8 cellular contexts compared by ENCODE assay signal in genomic region chr17:70144260-70144846, GRCh38. TPM values are rescaled to one million over a fixed set of nuclear protein-coding genes. Genes with fewer than 3 reads are reported as not detected.
DNase-seq lines count a peak whose midpoint lies in the region; TF ChIP-seq lines count a peak whose summit lies in the region.

No MANE protein-coding gene starts in this region.

- H4K20me1 ChIP-seq in OCI-LY1 (ENCODE audit: insufficient read depth, low read length) (no peaks in the 10 kb centered on the region), fibroblast of lung (ENCODE audit: control insufficient read depth, extremely low read depth, insufficient read depth, low read length) (no peaks in the 10 kb centered on the region)

- H3K4me3 ChIP-seq in OCI-LY1 (ENCODE audit: low read depth, low read length, poor library complexity, severe bottlenecking) (no peak overlapping the region), fibroblast of lung (replicated peaks in 1 of 4; ENCODE audit: control extremely low read depth in 1 of 4, insufficient read depth in 1 of 4, low read depth in 3 of 4, low read length in 4 of 4) (no peak overlapping the region), stomach (no peak overlapping the region)

- H3K9ac ChIP-seq in OCI-LY1 (ENCODE audit: low read length), result no peak overlapping the region
- no peak overlapping the region for H3K9ac ChIP-seq in fibroblast of lung (ENCODE audit: insufficient read depth, low read length)

- peak; percentile 85 for TF ChIP-seq CTCF in OCI-LY1 (IDR thresholded peaks at IDR 0.05; ENCODE audit: low read length)
- peak in 1 of 2 donors; percentile 55 for TF ChIP-seq CTCF in fibroblast of lung (conservative IDR thresholded peaks at IDR 0.05 in 1 of 2, IDR thresholded peaks at IDR 0.05 in 1 of 2; ENCODE audit: low read depth in 1 of 2, low read length in 2 of 2)
- peak in 5 of 7 experiments; percentile 42 to 78 (median 61) for TF ChIP-seq CTCF in stomach (IDR thresholded peaks at IDR 0.05)

- H3K9me3 ChIP-seq in OCI-LY1 (ENCODE audit: low read length), result no peaks in the 10 kb centered on the region
- no peaks in the 10 kb centered on the region for H3K9me3 ChIP-seq in fibroblast of lung (ENCODE audit: control insufficient read depth, insufficient read depth, low read depth, low read length)
- H3K9me3 ChIP-seq in stomach, result no peaks in the 10 kb centered on the region

- H3K4me1 ChIP-seq in OCI-LY1 (ENCODE audit: insufficient read depth, low read length, severe bottlenecking), result no peaks in the 10 kb centered on the region
- no peaks in the 10 kb centered on the region for H3K4me1 ChIP-seq in fibroblast of lung (ENCODE audit: control insufficient read depth, extremely low read depth, insufficient read depth, low read length)
- H3K4me1 ChIP-seq in stomach, result peaks cover 0 to 17% (median 5%) of the 10 kb centered on the region in 4 donors

- H3K36me3 ChIP-seq in OCI-LY1 (ENCODE audit: insufficient read depth, low read length), result no peaks in the 10 kb centered on the region
- H3K36me3 ChIP-seq in fibroblast of lung (ENCODE audit: control insufficient read depth, insufficient read depth, low read length), result no peaks in the 10 kb centered on the region
- H3K36me3 ChIP-seq in stomach, result no peaks in the 10 kb centered on the region

- 18 to 22% (median 22%) methylated on average over 6 of the region's 6 CpGs for WGBS in stomach, 5 donors

- H3K4me2 ChIP-seq in OCI-LY1 (ENCODE audit: low read length), result no peak overlapping the region
- H3K4me2 ChIP-seq in fibroblast of lung (ENCODE audit: extremely low read depth, insufficient read depth, low read length), result no peak overlapping the region

- H3K27me3 ChIP-seq in OCI-LY1 (ENCODE audit: insufficient read depth, low read length) (no peaks in the 10 kb centered on the region), fibroblast of lung (ENCODE audit: control insufficient read depth, insufficient read depth, low read length) (no peaks in the 10 kb centered on the region), stomach (no peaks in the 10 kb centered on the region)

- no peaks in the 10 kb centered on the region for H3K9me2 ChIP-seq in OCI-LY1 (ENCODE audit: low read depth, low read length)

- DNase-seq in NCI-H82 (lab: John Stamatoyannopoulos, UW) (peak; percentile 57), NCI-H82 treated with DMSO at 0.1 percent for 48 hours (lab: John Stamatoyannopoulos, UW; ENCODE audit: unreplicated experiment) (no peak), fibroblast of lung (ENCODE audit: low read depth in 2 of 2) (peak; percentile 43 to 73), stomach (no peak), GF-D8 (lab: John Stamatoyannopoulos, UW) (no peak), amniotic stem cell (lab: John Stamatoyannopoulos, UW) (no peak)
- DNase-seq in activated naive CD4-positive, alpha-beta T cell (lab: John Stamatoyannopoulos, UW), result no peak

- H2AFZ ChIP-seq in OCI-LY1 (ENCODE audit: low read length), result no peak overlapping the region
- no peak overlapping the region for H2AFZ ChIP-seq in fibroblast of lung (ENCODE audit: low read length)

- no peaks in the 10 kb centered on the region for H3F3A ChIP-seq in OCI-LY1 (ENCODE audit: insufficient read depth, low read length)

- H3K27ac ChIP-seq in OCI-LY1 (ENCODE audit: low read depth, low read length, poor library complexity, severe bottlenecking), result no peak overlapping the region
- no peak overlapping the region for H3K27ac ChIP-seq in fibroblast of lung (ENCODE audit: insufficient read depth, low read length)
- no peak overlapping the region for H3K27ac ChIP-seq in stomach

- no peak for TF ChIP-seq EP300 in stomach (IDR thresholded peaks at IDR 0.05)

- TF ChIP-seq POLR2A in stomach (IDR thresholded peaks at IDR 0.05), result no peak

- intact Hi-C loops in stomach (cut with DNase I; ENCODE audit: low total_unique reads), result loop anchor here (10.0 kb wide), 1 partner anchor 540 kb away; no protein-coding TSS in a partner anchor

- no peaks in the 10 kb centered on the region for H3K79me2 ChIP-seq in OCI-LY1 (ENCODE audit: insufficient read depth, low read length)
- H3K79me2 ChIP-seq in fibroblast of lung (ENCODE audit: control insufficient read depth, insufficient read depth, low read length), result no peaks in the 10 kb centered on the region

RNA-seq across cellular contexts. Expression of gene KCNJ2, which starts 25.0 kb away (rescaled TPM):
- total RNA-seq in fibroblast of lung (36.0 and 48.1 TPM in 2 replicates), stomach (1 to 10 TPM; 2.0 to 6.4 (median 4.3) TPM)
- polyA plus RNA-seq in fibroblast of lung (6.6 and 8.1 TPM in 2 replicates), stomach (1 to 10 TPM in 1 of 3 donors, under 1 TPM in 1, not detected in 1; 0.31 to 2.3 TPM)
- polyA plus RNA-seq in fibroblast of lung (2012), result 4.7 and 4.8 TPM in 2 replicates
- polyA minus RNA-seq in fibroblast of lung (ENCODE audit: low replicate concordance), result 15.3 and 20.0 TPM in 2 replicates

Comparison
In these comparisons a context has a peak if more than half of its experiments do, and no peak if none do; other contexts are left out.
1. DNase-seq: peak in NCI-H82 (single experiment) and fibroblast of lung (2 of 2); none in NCI-H82 treated with DMSO at 0.1 percent for 48 hours (single experiment), stomach (single experiment), GF-D8 (single experiment), amniotic stem cell (single experiment) and activated naive CD4-positive, alpha-beta T cell (0 of 4).